ENCODE assay signal across 3 cellular contexts in the genomic region with DNA sequence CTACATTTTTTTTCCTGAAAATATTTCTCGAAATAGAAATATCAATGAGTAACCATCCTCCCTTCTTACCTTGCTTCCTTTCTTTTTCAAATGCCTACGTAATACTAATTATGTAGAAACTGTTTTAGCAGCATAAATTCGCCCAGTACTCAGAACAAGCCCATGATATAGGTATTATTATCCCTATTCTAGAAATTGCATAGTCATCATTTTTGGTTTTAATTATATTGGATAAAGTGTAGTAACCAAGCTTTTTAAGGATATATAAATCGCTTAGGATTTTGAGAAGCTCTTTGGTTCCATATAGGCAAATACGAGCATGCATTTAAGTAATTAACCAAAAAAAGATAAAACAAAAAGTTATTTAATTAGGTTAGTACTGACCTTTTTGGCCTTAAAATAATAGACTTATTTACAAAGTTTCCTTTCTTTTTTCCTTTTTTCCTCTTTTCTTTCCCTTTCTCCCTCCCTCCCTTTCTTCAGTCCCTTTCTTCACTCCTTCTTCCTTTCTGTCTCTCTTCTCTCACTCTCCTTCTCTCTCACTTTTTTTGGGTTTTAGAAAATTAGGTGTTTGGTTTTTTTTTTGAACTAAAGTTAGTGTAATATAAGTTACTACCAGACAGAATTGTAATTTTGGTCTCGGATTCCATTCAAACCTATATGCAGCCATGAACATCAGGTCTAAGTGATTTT.
TF ChIP-seq lines count a peak whose summit lies in the region.

No MANE protein-coding gene starts in this region.

TF ChIP-seq in A549, 52 proteins besides CTCF, POLR2A, EP300 and RAD21:
- TF ChIP-seq MAFK (IDR thresholded peaks at IDR 0.05; ENCODE audit: partially characterized antibody): peak; percentile 96
- TF ChIP-seq, protein P1, sequence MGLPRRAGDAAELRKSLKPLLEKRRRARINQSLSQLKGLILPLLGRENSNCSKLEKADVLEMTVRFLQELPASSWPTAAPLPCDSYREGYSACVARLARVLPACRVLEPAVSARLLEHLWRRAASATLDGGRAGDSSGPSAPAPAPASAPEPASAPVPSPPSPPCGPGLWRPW (IDR thresholded peaks at IDR 0.05): no peak

TF ChIP-seq in IMR-90, 13 proteins besides CTCF, POLR2A, EP300 and RAD21:
- TF ChIP-seq MAFK (IDR thresholded peaks at IDR 0.05; ENCODE audit: low read depth, low read length) (peak; percentile 99), CHD1 (IDR thresholded peaks at IDR 0.05; ENCODE audit: low read depth, low read length) (no peak)

TF ChIP-seq in K562, 482 proteins besides CTCF, POLR2A, EP300 and RAD21:
- TF ChIP-seq MAFG (tag; conservative IDR thresholded peaks at IDR 0.05) (peak; percentile 90), ZNF316 (IDR thresholded peaks at IDR 0.05) (peak; percentile 95), ZNF512 (tag; IDR thresholded peaks at IDR 0.05) (0 out of 2 replicates have a peak, but pooled peaks have one; percentile 38), YBX1 (IDR thresholded peaks at IDR 0.05) (no peak), MAFK (IDR thresholded peaks at IDR 0.05; ENCODE audit: low read length) (peak; percentile 97), EHMT2 (IDR thresholded peaks at IDR 0.05) (no peak), MAFF (IDR thresholded peaks at IDR 0.05; ENCODE audit: low read length) (peak; percentile 96), C11orf30 (IDR thresholded peaks at IDR 0.05; ENCODE audit: low read depth) (peak; percentile 87)
